In genomic region chr13:109964164-109964563, GRCh38 we compare ENCODE assay signal across 16 cellular contexts.
DNase-seq lines count a peak whose midpoint lies in the region; ATAC-seq, FAIRE-seq and TF ChIP-seq lines count a peak whose summit lies in the region.
"Had no signal": no experiment of that assay in that cellular context is flagged by ENCODE, and none has a peak within 500 bp of the region (broad histone marks: within the 10 kb centered on the region; RNA-seq: fewer than 3 reads in every experiment).

No MANE protein-coding gene starts in this region.

- H3K4ac ChIP-seq in H1 (replicated peaks; ENCODE audit: insufficient read length, low read depth, low read length), result no peak overlapping the region

- no peaks in the 10 kb centered on the region for H3K23me2 ChIP-seq in H1 (ENCODE audit: low read depth, low read length)

- peak overlapping the region in 8 of 11 experiments; percentile 12 to 79 (median 48); a peak in 14 of 22 replicates for H3K27ac ChIP-seq in BLaER1 treated with 17β-estradiol and CSF1 and Interleukin-3, amounts not matched to agents 10 nM and 100 nM
- no peak overlapping the region for H3K27ac ChIP-seq in GM23248
- no peak overlapping the region for H3K27ac ChIP-seq in H1 (ENCODE audit: low read depth, low read length)
- no peak overlapping the region for H3K27ac ChIP-seq in neural cell (ENCODE audit: low read length)
- no peak overlapping the region for H3K27ac ChIP-seq in SJCRH30

- POLR2A ChIA-PET in H1 (lab: Charles Lee; ENCODE audit: partially characterized antibody), result no interaction called here

- no peaks in the 10 kb centered on the region for H3K79me1 ChIP-seq in H1 (ENCODE audit: low read depth, low read length)

- in situ Hi-C loops in GM23248 (cut with MboI), result no loop called here

- peaks cover 12 to 40% (median 23%) of the 10 kb centered on the region in 10 experiments; a peak in 19 of 20 replicates for H3K4me1 ChIP-seq in BLaER1 treated with 17β-estradiol and CSF1 and Interleukin-3, amounts not matched to agents 10 nM and 100 nM
- H3K4me1 ChIP-seq in GM23248 (ENCODE audit: insufficient read depth) (no peaks in the 10 kb centered on the region), H1 (replicated peaks in 1 of 4; ENCODE audit: control insufficient read depth in 3 of 4, insufficient read depth in 4 of 4, low read length in 3 of 4) (no peaks in the 10 kb centered on the region; a peak in 1 of 7 replicates), SJCRH30 (no peaks in the 10 kb centered on the region)

- no peak overlapping the region for H2BK120ac ChIP-seq in H1 (replicated peaks; ENCODE audit: low read depth, low read length)

- no peaks in the 10 kb centered on the region for H3F3A ChIP-seq in GM23248 (ENCODE audit: insufficient read depth)
- no peaks in the 10 kb centered on the region for H3F3A ChIP-seq in neural cell (ENCODE audit: insufficient read depth, low read length, poor library complexity, severe bottlenecking)

- no peak overlapping the region for H2BK12ac ChIP-seq in H1 (ENCODE audit: low read depth, low read length)

- H3K9me2 ChIP-seq in GM23248 (ENCODE audit: insufficient read depth) (no peaks in the 10 kb centered on the region), neural cell (ENCODE audit: insufficient read depth, low read length) (no peaks in the 10 kb centered on the region)

- H3K4me2 ChIP-seq in BLaER1 treated with 17β-estradiol and CSF1 and Interleukin-3, amounts not matched to agents 10 nM and 100 nM, result peak overlapping the region; percentile 58 to 87 (median 68)
- H3K4me2 ChIP-seq in GM23248 (ENCODE audit: unreplicated experiment) (no peak overlapping the region), H1 (ENCODE audit: insufficient read depth in 1 of 2, low read depth in 2 of 2, low read length in 2 of 2) (no peak overlapping the region), neural cell (ENCODE audit: low read length) (no peak overlapping the region)

- H3K79me2 ChIP-seq in GM23248 (ENCODE audit: insufficient read depth) (no peaks in the 10 kb centered on the region), H1 (ENCODE audit: control insufficient read depth in 1 of 2, insufficient read depth in 2 of 2, low read length in 2 of 2) (no peaks in the 10 kb centered on the region), neural cell (replicated peaks; ENCODE audit: insufficient read depth, low read length) (no peaks in the 10 kb centered on the region)

- no peak overlapping the region for H4K5ac ChIP-seq in H1 (ENCODE audit: insufficient read length, low read depth, low read length)

- H2BK5ac ChIP-seq in H1 (ENCODE audit: low read depth, low read length), result no peak overlapping the region

- H3K9me3 ChIP-seq in BLaER1 treated with 17β-estradiol and CSF1 and Interleukin-3, amounts not matched to agents 10 nM and 100 nM (replicated peaks in 1 of 11), result peaks cover 27 to 77% (median 52%) of the 10 kb centered on the region in 11 experiments
- H3K9me3 ChIP-seq in GM23248 (ENCODE audit: low read depth), result no peaks in the 10 kb centered on the region
- no peaks in the 10 kb centered on the region for H3K9me3 ChIP-seq in H1 (ENCODE audit: insufficient read depth in 2 of 2, low read depth in 1 of 2, low read length in 1 of 2)
- H3K9me3 ChIP-seq in neural cell (ENCODE audit: low read length), result no peaks in the 10 kb centered on the region
- no peaks in the 10 kb centered on the region for H3K9me3 ChIP-seq in SJCRH30 (replicated peaks)

- peak overlapping the region; percentile 19; the same call in 1 of the 2 replicates for H4K8ac ChIP-seq in H1 (ENCODE audit: extremely low read depth, insufficient read depth, low read length)

- no peak for DNase-seq in GM23248
- DNase-seq in H1 (ENCODE audit: low read depth in 1 of 2, low spot score in 2 of 2), result no peak
- DNase-seq in SJCRH30, result no peak
- DNase-seq in cerebellum (ENCODE audit: low spot score), result no peak
- DNase-seq in left ventricle myocardium superior, result no peak
- DNase-seq in GM19240 (ENCODE audit: insufficient read length, low spot score), result no peak
- DNase-seq: CD8-positive, alpha-beta T cell; COR-L47; DMS153; HCEC 1CT; HFFc6; KG1 had no signal

- H4K20me1 ChIP-seq in BLaER1 treated with 17β-estradiol and CSF1 and Interleukin-3, amounts not matched to agents 10 nM and 100 nM, result no peaks in the 10 kb centered on the region
- H4K20me1 ChIP-seq in GM23248 (ENCODE audit: insufficient read depth) (no peaks in the 10 kb centered on the region), H1 (replicated peaks in 1 of 2; ENCODE audit: control insufficient read depth in 1 of 2, insufficient read depth in 2 of 2, low read length in 2 of 2) (no peaks in the 10 kb centered on the region), neural cell (ENCODE audit: insufficient read depth) (no peaks in the 10 kb centered on the region)

- H3K27me3 ChIP-seq in BLaER1 treated with 17β-estradiol and CSF1 and Interleukin-3, amounts not matched to agents 10 nM and 100 nM, result no peaks in the 10 kb centered on the region
- no peaks in the 10 kb centered on the region; the same call in 1 of the 2 replicates for H3K27me3 ChIP-seq in GM23248 (replicated peaks; ENCODE audit: insufficient read depth)
- H3K27me3 ChIP-seq in H1 (replicated peaks in 1 of 4; ENCODE audit: control insufficient read depth in 3 of 4, extremely low read depth in 1 of 4, insufficient read depth in 3 of 4, low read length in 3 of 4), result no peaks in the 10 kb centered on the region
- H3K27me3 ChIP-seq in neural cell (ENCODE audit: insufficient read depth, low read depth, low read length), result no peaks in the 10 kb centered on the region
- no peaks in the 10 kb centered on the region; the same call in 1 of the 2 replicates for H3K27me3 ChIP-seq in SJCRH30

- TF ChIP-seq POLR2A in H1 (IDR thresholded peaks at IDR 0.05; ENCODE audit: control extremely low read depth in 1 of 2, low read depth in 2 of 2, low read length in 2 of 2), result no peak

- no peak overlapping the region for H3K14ac ChIP-seq in H1 (ENCODE audit: insufficient read length)

- 27 to 32% methylated on average over 5 of the region's 5 CpGs for WGBS in GM23248 (ENCODE audit: low coverage in 1 of 2, low lambda C conversion rate in 2 of 2, missing lambda C conversion rate in 2 of 2), 2 experiments
- 87% methylated on average over 5 of the region's 5 CpGs; no CpG with 5 or more reads in 1 of the 2 experiments for WGBS in H1 (ENCODE audit: extremely low coverage in 1 of 2, insufficient coverage in 1 of 2, insufficient read length in 1 of 2, insufficient replicate concordance in 2 of 2, low coverage in 1 of 2, low lambda C conversion rate in 2 of 2, missing lambda C conversion rate in 1 of 2), 2 experiments

- TF ChIP-seq EP300 in H1 (IDR thresholded peaks at IDR 0.05; ENCODE audit: borderline replicate concordance in 1 of 2, low read depth in 2 of 2, low read length in 2 of 2) (no peak), neural cell (conservative IDR thresholded peaks at IDR 0.05; ENCODE audit: poor library complexity, severe bottlenecking) (peak; percentile 54)

- H3K23ac ChIP-seq in H1 (ENCODE audit: insufficient read length), result no peak overlapping the region

- ATAC-seq in left ventricle myocardium superior, result no peak
- ATAC-seq: CD8-positive, alpha-beta T cell had no signal

- no peak overlapping the region for H2BK20ac ChIP-seq in H1 (ENCODE audit: low read length)

- no peak overlapping the region for H4K91ac ChIP-seq in H1 (replicated peaks; ENCODE audit: insufficient read length, low read length)

- H3K4me3 ChIP-seq in BLaER1 treated with 17β-estradiol and CSF1 and Interleukin-3, amounts not matched to agents 10 nM and 100 nM, result no peak overlapping the region; a peak in 1 of 20 replicates
- H3K4me3 ChIP-seq in GM23248 (no peak overlapping the region), H1 (ENCODE audit: extremely low read depth in 1 of 4, insufficient read depth in 2 of 4, low read depth in 3 of 4, low read length in 4 of 4) (no peak overlapping the region), neural cell (ENCODE audit: low read length) (no peak overlapping the region), SJCRH30 (no peak overlapping the region)

- no peak for TF ChIP-seq RAD21 in H1 (IDR thresholded peaks at IDR 0.05 in 1 of 2, conservative IDR thresholded peaks at IDR 0.05 in 1 of 2; ENCODE audit: low read depth in 2 of 2, low read length in 2 of 2)
- TF ChIP-seq RAD21 in neural cell (conservative IDR thresholded peaks at IDR 0.05), result no peak

- FAIRE-seq in H1 (lab: Jason Lieb, UNC), result no peak
- FAIRE-seq: A204.1, D721Med had no signal

- H3K18ac ChIP-seq in H1 (ENCODE audit: extremely low read depth, low read length), result no peak overlapping the region

- H3K9ac ChIP-seq in BLaER1 treated with 17β-estradiol and CSF1 and Interleukin-3, amounts not matched to agents 10 nM and 100 nM, result peak overlapping the region in 3 of 11 experiments; percentile 48 to 66 (median 50); a peak in 5 of 22 replicates
- H3K9ac ChIP-seq in GM23248, result no peak overlapping the region
- no peak overlapping the region for H3K9ac ChIP-seq in H1 (replicated peaks in 1 of 4; ENCODE audit: extremely low read depth in 1 of 4, low read depth in 3 of 4, low read length in 3 of 4)
- no peak overlapping the region for H3K9ac ChIP-seq in neural cell (ENCODE audit: low read length)

- no peak for TF ChIP-seq CTCF in H1 (IDR thresholded peaks at IDR 0.05; ENCODE audit: control extremely low read depth in 1 of 3, insufficient read depth in 1 of 3, low read depth in 1 of 3, low read length in 3 of 3)
- TF ChIP-seq CTCF in neural cell (IDR thresholded peaks at IDR 0.05; ENCODE audit: poor library complexity, severe bottlenecking), result no peak

- H3K36me3 ChIP-seq in BLaER1 treated with 17β-estradiol and CSF1 and Interleukin-3, amounts not matched to agents 10 nM and 100 nM, result peaks cover 0 to 10% (median 0%) of the 10 kb centered on the region in 11 experiments; a peak in 5 of 22 replicates
- H3K36me3 ChIP-seq in GM23248 (ENCODE audit: low read depth), result no peaks in the 10 kb centered on the region
- H3K36me3 ChIP-seq in H1 (ENCODE audit: control insufficient read depth in 2 of 4, insufficient read depth in 4 of 4, low read length in 3 of 4), result no peaks in the 10 kb centered on the region
- H3K36me3 ChIP-seq in neural cell (ENCODE audit: insufficient read depth, low read length), result no peaks in the 10 kb centered on the region
- no peaks in the 10 kb centered on the region for H3K36me3 ChIP-seq in SJCRH30

- no peak overlapping the region for H2BK15ac ChIP-seq in H1 (ENCODE audit: low read length)

- intact Hi-C loops in left ventricle myocardium superior (cut with micrococcal nuclease), result no loop called here

- CTCF ChIA-PET in H1 (lab: Charles Lee; ENCODE audit: partially characterized antibody), result interaction anchor here (0.6 to 1.4 kb wide), 3 partner anchors 24 to 1126 kb away, joined by 3 read pairs; no protein-coding TSS in a partner anchor

- H3K56ac ChIP-seq in H1 (replicated peaks; ENCODE audit: insufficient read length, low read depth, low read length), result no peak overlapping the region

- H2AK5ac ChIP-seq in H1 (ENCODE audit: low read depth, low read length), result no peak overlapping the region

- 0 out of 2 replicates have a peak overlapping the region, but pooled peaks have one; percentile 33 for H2AFZ ChIP-seq in GM23248
- H2AFZ ChIP-seq in H1 (ENCODE audit: low read length), result no peak overlapping the region
- no peak overlapping the region for H2AFZ ChIP-seq in neural cell (ENCODE audit: low read depth, low read length)

TF ChIP-seq in H1, 55 proteins besides CTCF, POLR2A, EP300 and RAD21 (continues in another document):
- TF ChIP-seq CBX5 (IDR thresholded peaks at IDR 0.05; ENCODE audit: low read depth, low read length), result no peak

TF ChIP-seq in neural cell, 6 proteins besides CTCF, POLR2A, EP300 and RAD21 (continues in another document):
- no peak for TF ChIP-seq MXI1 (conservative IDR thresholded peaks at IDR 0.05; ENCODE audit: poor library complexity, severe bottlenecking)

Comparison
In these comparisons a context has a peak if more than half of its experiments do, and no peak if none do; other contexts are left out.
1. H3K27ac ChIP-seq: peak in BLaER1 treated with 17β-estradiol and CSF1 and Interleukin-3, amounts not matched to agents 10 nM and 100 nM (8 of 11); none in GM23248 (single experiment), H1 (single experiment), neural cell (single experiment) and SJCRH30 (single experiment).
2. H3K4me2 ChIP-seq: peak in BLaER1 treated with 17β-estradiol and CSF1 and Interleukin-3, amounts not matched to agents 10 nM and 100 nM (11 of 11); none in GM23248 (single experiment), H1 (0 of 2) and neural cell (single experiment).